Comparison of ENCODE assay signal across 25 cellular contexts in the genomic region with DNA sequence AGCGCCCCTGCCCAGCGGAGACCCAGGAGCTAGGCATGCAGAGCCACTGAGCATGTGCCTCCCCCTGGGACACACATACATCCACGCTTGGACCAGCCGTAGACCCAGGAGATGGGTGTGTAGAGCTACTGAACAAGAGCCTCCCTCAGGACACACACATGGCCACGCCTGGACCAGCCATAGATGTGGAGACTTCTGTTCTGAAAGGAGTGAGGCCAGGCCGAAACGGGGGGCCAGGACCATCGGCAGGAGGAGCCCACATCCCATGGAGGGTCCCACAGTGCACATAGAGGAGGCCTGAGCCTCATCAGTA.
"Had no signal": no experiment of that assay in that cellular context is flagged by ENCODE, and none has a peak within 500 bp of the region (broad histone marks: within the 10 kb centered on the region; RNA-seq: fewer than 3 reads in every experiment).

No MANE protein-coding gene starts in this region.

- H3K4me3 ChIP-seq: heart right ventricle, hepatocyte, left ventricle myocardium inferior, mucosa of descending colon, ovary, right atrium auricular region, right lobe of liver, skin epidermis, suprapubic skin, thoracic aorta, tibial artery, uterus had no signal

- H3K4me1 ChIP-seq: heart right ventricle, left ventricle myocardium inferior, right atrium auricular region, right lobe of liver, tibial artery, uterus had no signal

- DNase-seq: heart right ventricle; islet precursor cell; left ventricle myocardium inferior; midbrain; mucosa of descending colon; naive thymus-derived CD8-positive, alpha-beta T cell; nucleus accumbens; ovary; right lobe of liver; stimulated activated CD4-positive, alpha-beta T cell treated with anti-CD3 and anti-CD28 coated beads, Interleukin-12 subunit alpha, Interleukin-12 subunit beta, amount 100 ng/mL, for 4 hours; stimulated activated CD4-positive, alpha-beta T cell treated with anti-CD3 and anti-CD28 coated beads, Interleukin-15, amount 100 ng/mL, for 24 hours; stimulated activated CD4-positive, alpha-beta T cell treated with anti-CD3 and anti-CD28 coated beads, Interleukin-2, amount 100 ng/mL, for 24 hours; stimulated activated CD4-positive, alpha-beta T cell treated with anti-CD3 and anti-CD28 coated beads, Interleukin-4, amount 100 ng/mL, for 1 hour; stimulated activated naive CD4-positive, alpha-beta T cell; trophoblast cell; uterus had no signal

- H3K36me3 Mint-ChIP-seq: memory B cell; naive thymus-derived CD8-positive, alpha-beta T cell had no signal

- H3K4me3 Mint-ChIP-seq: memory B cell; naive thymus-derived CD8-positive, alpha-beta T cell; stimulated activated naive CD8-positive, alpha-beta T cell treated with anti-CD3 and anti-CD28 coated beads, Interleukin-15, Interleukin-2, amounts not matched to agents 100 ng/mL and 50 ng/mL, for 24 hours had no signal

- H3K4me1 Mint-ChIP-seq: memory B cell; naive thymus-derived CD8-positive, alpha-beta T cell had no signal

- H3K27ac Mint-ChIP-seq: memory B cell; progenitor cell of endocrine pancreas; stimulated activated naive CD8-positive, alpha-beta T cell treated with anti-CD3 and anti-CD28 coated beads, Interleukin-15, Interleukin-2, amounts not matched to agents 100 ng/mL and 50 ng/mL, for 24 hours had no signal

- H2AFZ ChIP-seq: hepatocyte had no signal

- H3K27me3 ChIP-seq: hepatocyte, ovary, right atrium auricular region, right lobe of liver, suprapubic skin, tibial artery, uterus had no signal

- ATAC-seq: mucosa of descending colon; naive thymus-derived CD8-positive, alpha-beta T cell had no signal

- H3K27ac ChIP-seq: heart right ventricle, hepatocyte, left ventricle myocardium inferior, ovary, right atrium auricular region, right lobe of liver, skin epidermis, suprapubic skin, thoracic aorta, tibial artery, uterus had no signal

- H3K4me2 ChIP-seq: hepatocyte had no signal

- H3K36me3 ChIP-seq: heart right ventricle, left ventricle myocardium inferior, ovary, right atrium auricular region, right lobe of liver, suprapubic skin, thoracic aorta, tibial artery, uterus had no signal

- H3K9me3 ChIP-seq: heart right ventricle, left ventricle myocardium inferior, ovary, right atrium auricular region, right lobe of liver, suprapubic skin, thoracic aorta, tibial artery, uterus had no signal
